ENCODE assay signal across 8 cellular contexts in genomic region chr3:36868614-36869436, GRCh38.
DNase-seq lines count a peak whose midpoint lies in the region; ATAC-seq lines count a peak whose summit lies in the region.

No MANE protein-coding gene starts in this region.

- no peaks in the 10 kb centered on the region for H3K27me3 Mint-ChIP-seq in activated CD8-positive, alpha-beta T cell treated with anti-CD3 and anti-CD28 coated beads, Interleukin-2, amount 10 ng/mL, durations not matched to agents 7 days and 5 days (ENCODE audit: low read depth)

- no peak overlapping the region for H3K4me3 Mint-ChIP-seq in activated CD8-positive, alpha-beta T cell treated with anti-CD3 and anti-CD28 coated beads, Interleukin-2, amount 10 ng/mL, durations not matched to agents 7 days and 5 days

- ATAC-seq in GM19324 (IDR thresholded peaks at IDR 0.05; ENCODE audit: low FRiP score, unreplicated experiment) (peak; percentile 74), HG03378 (IDR thresholded peaks at IDR 0.05; ENCODE audit: unreplicated experiment) (peak; percentile 97)
- peak; percentile 88 for ATAC-seq in activated CD8-positive, alpha-beta T cell treated with anti-CD3 and anti-CD28 coated beads, Interleukin-2, amount 10 ng/mL, durations not matched to agents 7 days and 5 days

- no peaks in the 10 kb centered on the region for H3K9me3 Mint-ChIP-seq in activated CD8-positive, alpha-beta T cell treated with anti-CD3 and anti-CD28 coated beads, Interleukin-2, amount 10 ng/mL, durations not matched to agents 7 days and 5 days (ENCODE audit: insufficient read depth)

- H3K4me1 Mint-ChIP-seq in activated CD8-positive, alpha-beta T cell treated with anti-CD3 and anti-CD28 coated beads, Interleukin-2, amount 10 ng/mL, durations not matched to agents 7 days and 5 days (ENCODE audit: low read depth), result peaks cover 9% of the 10 kb centered on the region

- peaks cover 25% of the 10 kb centered on the region for H3K36me3 Mint-ChIP-seq in activated CD8-positive, alpha-beta T cell treated with anti-CD3 and anti-CD28 coated beads, Interleukin-2, amount 10 ng/mL, durations not matched to agents 7 days and 5 days (ENCODE audit: low read depth)

- POLR2A ChIA-PET in activated CD8-positive, alpha-beta T cell treated with anti-CD3 and anti-CD28 coated beads, Interleukin-2, amount 10 ng/mL, durations not matched to agents 7 days and 5 days (lab: Charles Lee), result no interaction called here

- DNase-seq in COLO668 (lab: John Stamatoyannopoulos, UW; ENCODE audit: unreplicated experiment) (peak; percentile 28), NCI-H748 (lab: John Stamatoyannopoulos, UW; ENCODE audit: unreplicated experiment) (peak; percentile 35), epidermal melanocyte (ENCODE audit: insufficient read length, low spot score) (peak; percentile 75), myocyte (ENCODE audit: low read depth) (peak; percentile 70), stromal cell of bone marrow (ENCODE audit: low read depth) (peak; percentile 36)
- peak; percentile 70 for DNase-seq in activated CD8-positive, alpha-beta T cell treated with anti-CD3 and anti-CD28 coated beads, Interleukin-2, amount 10 ng/mL, durations not matched to agents 7 days and 5 days

- CTCF ChIA-PET in activated CD8-positive, alpha-beta T cell treated with anti-CD3 and anti-CD28 coated beads, Interleukin-2, amount 10 ng/mL, durations not matched to agents 7 days and 5 days (lab: Charles Lee), result interaction anchor here (0.7 to 3.9 kb wide), 31 partner anchors 10 to 489 kb away, joined by 3 to 44 read pairs (median 4); partner anchors contain the start of genes EPM2AIP1 and MLH1

- no peak overlapping the region for H3K27ac Mint-ChIP-seq in activated CD8-positive, alpha-beta T cell treated with anti-CD3 and anti-CD28 coated beads, Interleukin-2, amount 10 ng/mL, durations not matched to agents 7 days and 5 days

Comparison
In these comparisons a context has a peak if more than half of its experiments do, and no peak if none do; other contexts are left out.
1. Peak in every context shown above with its lines: DNase-seq and ATAC-seq.